Comparison of ENCODE assay signal across 27 cellular contexts in the genomic region with DNA sequence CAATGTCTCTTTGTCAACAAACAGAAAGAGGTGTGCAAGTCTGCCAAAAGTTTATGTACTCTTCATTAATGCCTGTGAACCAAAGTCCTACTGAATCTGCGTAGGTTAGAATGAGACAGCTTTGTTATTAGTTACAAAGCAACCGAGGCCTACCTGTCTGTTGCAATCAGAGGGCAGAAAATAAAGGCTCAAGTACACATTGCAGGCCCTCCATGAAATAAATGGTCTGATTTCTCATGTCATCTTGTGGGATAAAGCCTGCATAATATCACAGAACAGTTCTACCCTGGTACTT.
"Had no signal": no experiment of that assay in that cellular context is flagged by ENCODE, and none has a peak within 500 bp of the region (broad histone marks: within the 10 kb centered on the region; RNA-seq: fewer than 3 reads in every experiment).

No MANE protein-coding gene starts in this region.

- H3K4me3 ChIP-seq: left lung, lung, mucosa of descending colon, pancreas, prostate gland, sigmoid colon, testis, thyroid gland, transverse colon, upper lobe of left lung, vagina had no signal

- H3K4me1 Mint-ChIP-seq: naive thymus-derived CD4-positive, alpha-beta T cell; stimulated activated naive CD8-positive, alpha-beta T cell treated with anti-CD3 and anti-CD28 coated beads, Interleukin-15, amount 100 ng/mL, for 72 hours had no signal

- H3K4me3 Mint-ChIP-seq: naive thymus-derived CD4-positive, alpha-beta T cell; natural killer cell treated with Interleukin-12 subunit alpha and Interleukin-12 subunit beta and Interleukin-15 and Interleukin-18, amount 100 ng/mL, for 72 hours; stimulated activated memory B cell treated with anti-CD40 and anti-IgM and Interleukin-4, amounts not matched to agents 10 μg/mL and 1 μg/mL and 100 μg/mL, for 72 hours; stimulated activated naive CD8-positive, alpha-beta T cell treated with anti-CD3 and anti-CD28 coated beads, Interleukin-15, amount 100 ng/mL, for 72 hours had no signal

- H3K9me3 Mint-ChIP-seq: naive thymus-derived CD4-positive, alpha-beta T cell; natural killer cell treated with Interleukin-12 subunit alpha and Interleukin-12 subunit beta and Interleukin-15 and Interleukin-18, amount 100 ng/mL, for 72 hours; stimulated activated memory B cell treated with anti-CD40 and anti-IgM and Interleukin-4, amounts not matched to agents 10 μg/mL and 1 μg/mL and 100 μg/mL, for 72 hours; stimulated activated naive CD8-positive, alpha-beta T cell treated with anti-CD3 and anti-CD28 coated beads, Interleukin-15, amount 100 ng/mL, for 72 hours had no signal

- H3K36me3 ChIP-seq: left lung, pancreas, prostate gland, sigmoid colon, thyroid gland, transverse colon, upper lobe of left lung, vagina had no signal

- H3K36me3 Mint-ChIP-seq: naive thymus-derived CD4-positive, alpha-beta T cell; natural killer cell treated with Interleukin-12 subunit alpha and Interleukin-12 subunit beta and Interleukin-15 and Interleukin-18, amount 100 ng/mL, for 72 hours; stimulated activated memory B cell treated with anti-CD40 and anti-IgM and Interleukin-4, amounts not matched to agents 10 μg/mL and 1 μg/mL and 100 μg/mL, for 72 hours had no signal

- DNase-seq: hippocampal formation; left cardiac atrium; left lung; midbrain; mucosa of descending colon; naive thymus-derived CD4-positive, alpha-beta T cell; nucleus accumbens; pancreas; posterior cingulate gyrus; right cardiac atrium; sigmoid colon; small intestine; stimulated activated CD4-positive, alpha-beta T cell treated with anti-CD3 and anti-CD28 coated beads, Interleukin-1b, Interleukin-23, amount 100 ng/mL, for 48 hours; stimulated activated CD4-positive, alpha-beta T cell treated with anti-CD3 and anti-CD28 coated beads, Interleukin-2, amount 100 ng/mL, for 48 hours; stimulated activated CD4-positive, alpha-beta T cell treated with anti-CD3 and anti-CD28 coated beads, Interleukin-4, amount 100 ng/mL, for 4 hours; stimulated activated CD8-positive, alpha-beta memory T cell treated with anti-CD3 and anti-CD28 coated beads, Interleukin-4, amount 100 ng/mL, for 48 hours; stimulated activated naive CD4-positive, alpha-beta T cell treated with Interleukin-2 at 50 U/mL for 16 hours; stimulated activated naive CD8-positive, alpha-beta T cell treated with anti-CD3 and anti-CD28 coated beads, Interleukin-15, amount 100 ng/mL, for 72 hours; testis; thyroid gland; transverse colon; upper lobe of left lung had no signal

- H3K27ac Mint-ChIP-seq: naive thymus-derived CD4-positive, alpha-beta T cell; natural killer cell treated with Interleukin-12 subunit alpha and Interleukin-12 subunit beta and Interleukin-15 and Interleukin-18, amount 100 ng/mL, for 72 hours; stimulated activated memory B cell treated with anti-CD40 and anti-IgM and Interleukin-4, amounts not matched to agents 10 μg/mL and 1 μg/mL and 100 μg/mL, for 72 hours; stimulated activated naive CD8-positive, alpha-beta T cell treated with anti-CD3 and anti-CD28 coated beads, Interleukin-15, amount 100 ng/mL, for 72 hours had no signal

- H3K4me1 ChIP-seq: pancreas, prostate gland, testis, thyroid gland, transverse colon, upper lobe of left lung, vagina had no signal

- H3K27ac ChIP-seq: left lung, pancreas, prostate gland, sigmoid colon, testis, thyroid gland, transverse colon, upper lobe of left lung, vagina had no signal

- ATAC-seq: left lung; naive thymus-derived CD4-positive, alpha-beta T cell; stimulated activated memory B cell treated with anti-CD40 and anti-IgM and Interleukin-4, amounts not matched to agents 10 μg/mL and 1 μg/mL and 100 μg/mL, for 72 hours had no signal

- H3K9me3 ChIP-seq: left lung, mucosa of descending colon, pancreas, prostate gland, sigmoid colon, testis, thyroid gland, transverse colon, upper lobe of left lung, vagina had no signal

- H3K27me3 ChIP-seq: left lung, pancreas, sigmoid colon, testis, thyroid gland, transverse colon, upper lobe of left lung, vagina had no signal
